In genomic region chr15:46766021-46766420, GRCh38 we compare ENCODE assay signal across 9 cellular contexts.
"Had no signal": no experiment of that assay in that cellular context is flagged by ENCODE, and none has a peak within 500 bp of the region (broad histone marks: within the 10 kb centered on the region; RNA-seq: fewer than 3 reads in every experiment).

No MANE protein-coding gene starts in this region.

- H3K4me3 Mint-ChIP-seq: HFFc6, IgD-negative memory B cell had no signal

- H3K36me3 Mint-ChIP-seq: IgD-negative memory B cell had no signal

- H3K4me1 ChIP-seq: HAP-1 had no signal

- H3K27ac Mint-ChIP-seq: HFFc6, IgD-negative memory B cell had no signal

- DNase-seq: GM23248, GOT3, H7, HFFc6 had no signal

- H2AFZ ChIP-seq: GM23248 had no signal

- H3K36me3 ChIP-seq: HAP-1 had no signal

- H3K27ac ChIP-seq: GM23248, HL-60 had no signal

- ATAC-seq: HCT116, HepG2 had no signal

- H3K4me1 Mint-ChIP-seq: IgD-negative memory B cell had no signal

- H3K4me3 ChIP-seq: GM23248, HAP-1 had no signal

- H3K9ac ChIP-seq: GM23248 had no signal

- H3K27me3 Mint-ChIP-seq: IgD-negative memory B cell had no signal
